Comparison of ENCODE assay signal across 21 cellular contexts in the genomic region with DNA sequence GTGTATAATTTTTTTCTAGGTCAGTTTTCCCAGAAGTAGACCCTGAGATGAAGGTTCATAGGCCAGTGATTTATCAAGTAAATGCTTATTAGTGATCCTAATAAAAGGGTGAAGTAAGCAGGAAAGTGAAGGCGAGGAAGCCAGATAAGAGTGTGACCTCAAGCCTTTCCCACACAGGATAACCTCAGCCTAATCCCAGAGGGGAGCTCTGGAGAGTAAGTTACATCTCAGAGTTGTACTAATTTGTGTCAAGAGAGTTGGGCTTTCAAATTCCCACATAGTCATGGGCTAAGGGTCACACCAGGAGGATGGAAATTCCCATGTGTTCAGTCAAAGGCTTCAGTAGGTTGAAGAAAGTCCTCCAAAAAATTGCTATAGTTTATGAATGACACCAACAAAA.
"Had no signal": no experiment of that assay in that cellular context is flagged by ENCODE, and none has a peak within 500 bp of the region (broad histone marks: within the 10 kb centered on the region; RNA-seq: fewer than 3 reads in every experiment).

No MANE protein-coding gene starts in this region.

- H3K27ac ChIP-seq: SJCRH30 had no signal

- FAIRE-seq: RCC 7860 had no signal

- H3K36me3 ChIP-seq: SJCRH30 had no signal

- H3K4me3 ChIP-seq: SJCRH30 had no signal

- ATAC-seq: SK-N-SH treated with all-trans-retinoic acid at 6 μM for 48 hours had no signal

- DNase-seq: KBM-7, MV-4-11, NCI-H1048, NCI-H1105, NCI-H1417, NCI-H1436 treated with DMSO at 0.1 percent for 48 hours, NCI-H1694, NCI-H187 treated with DMSO at 0.1 percent for 48 hours, NCI-H2029 treated with DMSO at 0.1 percent for 48 hours, NCI-H2171 treated with DMSO at 0.1 percent for 48 hours, NCI-H2227 treated with DMSO at 0.1 percent for 48 hours, NCI-H446, NCI-H510A, NCI-H524 treated with DMSO at 0.1 percent for 48 hours, NCI-H69, NCI-H774, RPMI8226, SHP77 treated with DMSO at 0.1 percent for 48 hours, SJCRH30 had no signal

- H3K27me3 ChIP-seq: SJCRH30 had no signal
